Comparison of ENCODE assay signal across 1 cellular context in genomic region chr7:101226686-101227085, GRCh38.
A peak's percentile ranks its signal among the peaks of the same experiment; 100 is the strongest.
TF ChIP-seq lines count a peak whose summit lies in the region.

No MANE protein-coding gene starts in this region.

TF ChIP-seq in HepG2, 621 proteins besides CTCF, POLR2A, EP300 and RAD21:
- TF ChIP-seq MAFF (IDR thresholded peaks at IDR 0.05; ENCODE audit: low read depth, low read length): peak; percentile 80
- TF ChIP-seq PRDM4 (CRISPR knock-in tag; IDR thresholded peaks at IDR 0.05; ENCODE audit: borderline replicate concordance): no peak
- TF ChIP-seq MAFK (conservative IDR thresholded peaks at IDR 0.05 in 1 of 2, IDR thresholded peaks at IDR 0.05 in 1 of 2; ENCODE audit: low read length in 2 of 2): peak; percentile 54 to 85
- 0 out of 2 replicates have a peak, but pooled peaks have one; percentile 9 for TF ChIP-seq HNF4A (CRISPR knock-in tag; IDR thresholded peaks at IDR 0.05)
- no peak for TF ChIP-seq ZNF646 (CRISPR knock-in tag; IDR thresholded peaks at IDR 0.05)
TF ChIP-seq in HepG2: peak in this region for 3.
